In the genomic region with DNA sequence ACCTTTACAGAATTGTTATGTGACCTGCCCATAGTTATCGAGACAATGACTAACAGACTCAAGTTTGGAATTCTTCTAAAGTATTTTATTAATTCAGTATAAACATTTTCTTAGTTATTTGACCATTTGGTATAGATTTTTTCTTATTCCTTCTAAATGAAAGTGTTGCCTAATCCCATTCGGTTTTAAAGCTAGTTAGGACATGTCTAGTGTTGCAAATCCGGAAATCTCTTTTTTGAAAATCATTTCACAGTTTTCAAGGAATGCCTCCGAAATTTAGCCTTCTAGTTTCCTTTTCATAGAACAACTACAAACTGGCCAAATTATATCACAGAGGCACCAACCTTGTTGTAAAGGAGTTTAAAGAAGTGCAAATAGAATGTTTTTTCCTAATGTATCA, we compare ENCODE assay signal across 20 cellular contexts.
A peak's percentile ranks its signal among the peaks of the same experiment; 100 is the strongest.
DNase-seq lines count a peak whose midpoint lies in the region; ATAC-seq and TF ChIP-seq lines count a peak whose summit lies in the region.
"Had no signal": no experiment of that assay in that cellular context is flagged by ENCODE, and none has a peak within 500 bp of the region (broad histone marks: within the 10 kb centered on the region; RNA-seq: fewer than 3 reads in every experiment).

No MANE protein-coding gene starts in this region.

- no peaks in the 10 kb centered on the region for H3K79me2 ChIP-seq in Karpas-422 (ENCODE audit: low read length)

- no peaks in the 10 kb centered on the region for H3K9me2 ChIP-seq in Karpas-422 (replicated peaks; ENCODE audit: insufficient read depth, low read length)

- 100% methylated on average over 2 of the region's 4 CpGs for WGBS in mesenchymal stem cell

- H2BK12ac ChIP-seq in mesenchymal stem cell (ENCODE audit: low read length in 2 of 2) = no peak overlapping the region

- TF ChIP-seq CTCF in fibroblast of mammary gland (conservative IDR thresholded peaks at IDR 0.05; ENCODE audit: control insufficient read depth, insufficient read depth, low read depth, low read length) = no peak

- no peak overlapping the region for H2AK5ac ChIP-seq in mesenchymal stem cell (ENCODE audit: low read length, severe bottlenecking)

- H3K9ac ChIP-seq in adipocyte (ENCODE audit: low read length) (peak overlapping the region; percentile 5), mesenchymal stem cell (ENCODE audit: low read length) (peak overlapping the region; percentile 69), Karpas-422 (ENCODE audit: low read length) (no peak overlapping the region)
- H3K9ac ChIP-seq: GM23248, KMS-11 had no signal

- H3K4me3 ChIP-seq in adipocyte (ENCODE audit: low read length) (peak overlapping the region; percentile 47), fibroblast of mammary gland (ENCODE audit: control insufficient read depth, low read depth, low read length) (no peak overlapping the region), mesenchymal stem cell (ENCODE audit: insufficient read depth in 1 of 2, low read depth in 1 of 2, low read length in 2 of 2) (peak overlapping the region in 1 of 2 experiments; percentile 2), Karpas-422 (ENCODE audit: low read length) (no peak overlapping the region)
- H3K4me3 ChIP-seq: GM23248, HAP-1, PC-9 had no signal

- H3K27me3 ChIP-seq in adipocyte (replicated peaks; ENCODE audit: control insufficient read depth, insufficient read depth, low read length) (no peaks in the 10 kb centered on the region), mesenchymal stem cell (ENCODE audit: control insufficient read depth in 1 of 2, insufficient read depth in 1 of 2, low read length in 2 of 2) (no peaks in the 10 kb centered on the region), Karpas-422 (ENCODE audit: low read length) (no peaks in the 10 kb centered on the region)

- peak; percentile 4 for DNase-seq in EH (ENCODE audit: low read depth)
- DNase-seq in adipocyte (ENCODE audit: low read depth) = peak; percentile 35
- DNase-seq in fibroblast of mammary gland (ENCODE audit: low read depth) = peak; percentile 6
- no peak for DNase-seq in mesenchymal stem cell
- DNase-seq in Karpas-422 = no peak
- no peak for DNase-seq in iPS-NIHi7 (ENCODE audit: extremely low spot score)
- DNase-seq: DMS79, GM23248, NCI-H1417 treated with DMSO at 0.1 percent for 48 hours, NCI-H187, NCI-H446, NCI-H526, PC-9, RPMI8226, SIG-M5 had no signal

- H3K79me1 ChIP-seq in mesenchymal stem cell (replicated peaks; ENCODE audit: low read length, poor library complexity, severe bottlenecking) = no peaks in the 10 kb centered on the region

- H3K4me1 ChIP-seq in adipocyte (ENCODE audit: control insufficient read depth, insufficient read depth, low read length) = peaks cover 9% of the 10 kb centered on the region
- no peaks in the 10 kb centered on the region for H3K4me1 ChIP-seq in mesenchymal stem cell (ENCODE audit: control insufficient read depth, insufficient read depth, low read depth, low read length)
- no peaks in the 10 kb centered on the region for H3K4me1 ChIP-seq in Karpas-422 (ENCODE audit: low read length)
- H3K4me1 ChIP-seq: HAP-1 had no signal

- no peak overlapping the region for H3K4ac ChIP-seq in mesenchymal stem cell (ENCODE audit: low read depth in 1 of 2, low read length in 2 of 2)

- H3K18ac ChIP-seq in mesenchymal stem cell (ENCODE audit: low read depth in 1 of 2, low read length in 2 of 2) = no peak overlapping the region

- no peaks in the 10 kb centered on the region for H4K20me1 ChIP-seq in Karpas-422 (ENCODE audit: insufficient read depth, low read depth, low read length)

- H2BK120ac ChIP-seq in mesenchymal stem cell (ENCODE audit: low read depth, low read length) = no peak overlapping the region

- no peak overlapping the region for H3K23ac ChIP-seq in mesenchymal stem cell (ENCODE audit: low read length in 2 of 2)

- H2AFZ ChIP-seq in mesenchymal stem cell (ENCODE audit: low read depth, low read length) (no peak overlapping the region), Karpas-422 (ENCODE audit: low read length) (no peak overlapping the region)
- H2AFZ ChIP-seq: GM23248, PC-9 had no signal

- no peak overlapping the region for H2BK5ac ChIP-seq in mesenchymal stem cell (ENCODE audit: low read depth, low read length, poor library complexity, severe bottlenecking)

- no peak overlapping the region for H3K14ac ChIP-seq in mesenchymal stem cell (ENCODE audit: low read length in 2 of 2)

- H3K36me3 ChIP-seq in adipocyte (ENCODE audit: control insufficient read depth, insufficient read depth, low read length, severe bottlenecking) (no peaks in the 10 kb centered on the region), mesenchymal stem cell (ENCODE audit: control insufficient read depth in 1 of 2, insufficient read depth in 2 of 2, low read depth in 1 of 2, low read length in 2 of 2) (no peaks in the 10 kb centered on the region), Karpas-422 (ENCODE audit: insufficient read depth, low read length) (no peaks in the 10 kb centered on the region)
- H3K36me3 ChIP-seq: HAP-1 had no signal

- H3K27ac ChIP-seq in mesenchymal stem cell (ENCODE audit: low read length, poor library complexity, severe bottlenecking) (no peak overlapping the region), Karpas-422 (ENCODE audit: low read length) (no peak overlapping the region)
- H3K27ac ChIP-seq: GM23248, KMS-11, PC-9 had no signal

- H2BK15ac ChIP-seq in mesenchymal stem cell (ENCODE audit: low read depth, poor library complexity, severe bottlenecking) = no peak overlapping the region

- H4K91ac ChIP-seq in mesenchymal stem cell (ENCODE audit: low read length) = no peak overlapping the region

- ATAC-seq in GM19463 (IDR thresholded peaks at IDR 0.05; ENCODE audit: unreplicated experiment) (no peak), HG02884 (IDR thresholded peaks at IDR 0.05; ENCODE audit: unreplicated experiment) (no peak)
- ATAC-seq: SK-N-SH treated with all-trans-retinoic acid at 6 μM for 48 hours had no signal

- H4K8ac ChIP-seq in mesenchymal stem cell (ENCODE audit: low read length) = no peak overlapping the region

- H3K9me3 ChIP-seq in adipocyte (ENCODE audit: control insufficient read depth, low read length) (no peaks in the 10 kb centered on the region), mesenchymal stem cell (ENCODE audit: control insufficient read depth, low read length) (no peaks in the 10 kb centered on the region), Karpas-422 (ENCODE audit: low read length) (no peaks in the 10 kb centered on the region)
- H3K9me3 ChIP-seq: HAP-1 had no signal

- no peak overlapping the region for H3K4me2 ChIP-seq in mesenchymal stem cell (ENCODE audit: low read length, poor library complexity, severe bottlenecking)
- no peak overlapping the region for H3K4me2 ChIP-seq in Karpas-422 (ENCODE audit: low read depth, low read length, poor library complexity, severe bottlenecking)
- H3K4me2 ChIP-seq: KMS-11, PC-9 had no signal

Comparison
In these comparisons a context has a peak if more than half of its experiments do, and no peak if none do; other contexts are left out.
1. DNase-seq: peak in EH (single experiment), adipocyte (single experiment) and fibroblast of mammary gland (single experiment); none in mesenchymal stem cell (single experiment), Karpas-422 (single experiment) and iPS-NIHi7 (single experiment).